Comparison of ENCODE assay signal across 20 cellular contexts in the genomic region with DNA sequence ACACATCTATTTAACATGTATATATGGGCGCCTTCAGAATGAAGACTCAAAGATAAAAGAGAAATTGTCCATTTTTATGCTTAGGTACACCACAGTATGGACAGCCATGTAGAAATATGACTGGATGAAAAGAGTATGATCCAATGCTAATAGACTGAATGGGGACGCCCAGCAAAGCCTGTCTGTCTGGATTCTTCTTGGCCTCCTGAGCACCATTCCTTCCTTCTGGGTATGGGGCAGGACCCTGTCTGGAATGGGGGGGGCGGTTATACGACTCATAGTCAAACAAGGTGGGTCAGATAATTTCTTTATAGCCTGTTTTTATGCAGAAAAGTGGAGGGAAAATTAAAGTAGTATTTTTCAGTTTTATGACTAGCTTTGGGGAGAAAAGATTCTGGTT.
A peak's percentile ranks its signal among the peaks of the same experiment; 100 is the strongest.
DNase-seq lines count a peak whose midpoint lies in the region; ATAC-seq, FAIRE-seq and TF ChIP-seq lines count a peak whose summit lies in the region.
"Had no signal": no experiment of that assay in that cellular context is flagged by ENCODE, and none has a peak within 500 bp of the region (broad histone marks: within the 10 kb centered on the region; RNA-seq: fewer than 3 reads in every experiment).

No MANE protein-coding gene starts in this region.

- H2AFZ ChIP-seq in PC-3 (ENCODE audit: low read length) = no peak overlapping the region
- H2AFZ ChIP-seq in H1 (ENCODE audit: low read length) = no peak overlapping the region
- no peak overlapping the region for H2AFZ ChIP-seq in trophoblast cell (ENCODE audit: insufficient read depth, low read length, poor library complexity)

- H3K27me3 Mint-ChIP-seq in MCF 10A (ENCODE audit: insufficient read depth, unreplicated experiment) = peaks cover 11% of the 10 kb centered on the region

- H4K91ac ChIP-seq in H1 (replicated peaks; ENCODE audit: insufficient read length, low read length) (no peak overlapping the region), trophoblast cell (ENCODE audit: low read depth, low read length) (no peak overlapping the region)

- H4K5ac ChIP-seq in H1 (ENCODE audit: insufficient read length, low read depth, low read length) = no peak overlapping the region

- no peaks in the 10 kb centered on the region for H3K79me1 ChIP-seq in H1 (ENCODE audit: low read depth, low read length)
- peaks cover 14% of the 10 kb centered on the region for H3K79me1 ChIP-seq in trophoblast cell (ENCODE audit: low read length)

- H3K23ac ChIP-seq in H1 (ENCODE audit: insufficient read length) (no peak overlapping the region), trophoblast cell (ENCODE audit: low read length) (no peak overlapping the region)

- 0 out of 2 replicates have a peak overlapping the region, but pooled peaks have one; percentile 14 for H2BK15ac ChIP-seq in H1 (ENCODE audit: low read length)

- H3K23me2 ChIP-seq in H1 (ENCODE audit: low read depth, low read length) = no peaks in the 10 kb centered on the region

- H3K79me2 ChIP-seq in PC-3 (ENCODE audit: low read length) (peaks cover 11% of the 10 kb centered on the region), H1 (ENCODE audit: control insufficient read depth in 1 of 2, insufficient read depth in 2 of 2, low read length in 2 of 2) (no peaks in the 10 kb centered on the region), trophoblast cell (ENCODE audit: control insufficient read depth, insufficient read depth, low read length, poor library complexity) (peaks cover 3% of the 10 kb centered on the region)

- TF ChIP-seq EP300 in H1 (IDR thresholded peaks at IDR 0.05; ENCODE audit: borderline replicate concordance in 1 of 2, low read depth in 2 of 2, low read length in 2 of 2) = no peak

- no peak overlapping the region for H2BK120ac ChIP-seq in H1 (replicated peaks; ENCODE audit: low read depth, low read length)
- H2BK120ac ChIP-seq in trophoblast cell (ENCODE audit: insufficient read depth, low read length, poor library complexity) = peak overlapping the region; percentile 17

- no peaks in the 10 kb centered on the region for H3K9me3 Mint-ChIP-seq in MCF 10A (ENCODE audit: unreplicated experiment)
- H3K9me3 Mint-ChIP-seq: CD8-positive, alpha-beta memory T cell; H9; IgD-negative memory B cell had no signal

- H3K27ac Mint-ChIP-seq in MCF 10A (ENCODE audit: low read depth, unreplicated experiment) = no peak overlapping the region
- H3K27ac Mint-ChIP-seq: B cell; CD4-positive, CD25-positive, alpha-beta regulatory T cell; CD8-positive, alpha-beta memory T cell; H9; IgD-negative memory B cell had no signal

- no peaks in the 10 kb centered on the region for H3K4me1 Mint-ChIP-seq in MCF 10A (ENCODE audit: insufficient read depth, unreplicated experiment)
- H3K4me1 Mint-ChIP-seq: CD4-positive, CD25-positive, alpha-beta regulatory T cell; CD8-positive, alpha-beta memory T cell had no signal

- H3K27me3 ChIP-seq in PC-3 (ENCODE audit: low read length) (no peaks in the 10 kb centered on the region), H1 (replicated peaks in 1 of 4; ENCODE audit: control insufficient read depth in 3 of 4, extremely low read depth in 1 of 4, insufficient read depth in 3 of 4, low read length in 3 of 4) (no peaks in the 10 kb centered on the region), trophoblast cell (ENCODE audit: insufficient read depth, low read length) (no peaks in the 10 kb centered on the region)

- CTCF ChIA-PET in PC-3 (lab: Charles Lee) (interaction anchor here (0.6 to 3.1 kb wide), 6 partner anchors 127 to 311 kb away, joined by 3 to 36 read pairs (median 7); no protein-coding TSS in a partner anchor), H1 (lab: Charles Lee; ENCODE audit: partially characterized antibody) (interaction anchor here (0.7 to 21.6 kb wide), 29 partner anchors 10 to 467 kb away, joined by 3 to 807 read pairs (median 9); a partner anchor contains a TSS), MCF 10A (lab: Yijun Ruan, JAX) (interaction anchor here (0.6 to 14.2 kb wide), 34 partner anchors 8 to 520 kb away, joined by 3 to 391 read pairs (median 6); no protein-coding TSS in a partner anchor)

- H3K56ac ChIP-seq in H1 (replicated peaks; ENCODE audit: insufficient read length, low read depth, low read length) = no peak overlapping the region

- POLR2A ChIA-PET in PC-3 (lab: Charles Lee; ENCODE audit: unreplicated experiment) = no interaction called here
- POLR2A ChIA-PET in H1 (lab: Charles Lee; ENCODE audit: partially characterized antibody) = no interaction called here
- POLR2A ChIA-PET in MCF 10A (lab: Yijun Ruan, JAX) = interaction anchor here (1.4 kb wide), 1 partner anchor 312 kb away, joined by 4 read pairs; no protein-coding TSS in a partner anchor

- no peak for TF ChIP-seq CTCF in PC-3 (conservative IDR thresholded peaks at IDR 0.05; ENCODE audit: low read depth, low read length)
- TF ChIP-seq CTCF in H1 (IDR thresholded peaks at IDR 0.05; ENCODE audit: control extremely low read depth in 1 of 3, insufficient read depth in 1 of 3, low read depth in 1 of 3, low read length in 3 of 3) = no peak
- TF ChIP-seq CTCF in MCF 10A (IDR thresholded peaks at IDR 0.05; ENCODE audit: unreplicated experiment) = no peak

- 92% methylated on average over 4 of the region's 4 CpGs; no CpG with 5 or more reads in 1 of the 2 experiments for WGBS in H1 (ENCODE audit: extremely low coverage in 1 of 2, insufficient coverage in 1 of 2, insufficient read length in 1 of 2, insufficient replicate concordance in 2 of 2, low coverage in 1 of 2, low lambda C conversion rate in 2 of 2, missing lambda C conversion rate in 1 of 2), 2 experiments
- WGBS in trophoblast cell (ENCODE audit: extremely low coverage, insufficient coverage, insufficient read length) = no CpG with 5 or more reads among the region's 4 CpGs

- H3K9me3 ChIP-seq in PC-3 (ENCODE audit: low read length) = no peaks in the 10 kb centered on the region
- H3K9me3 ChIP-seq in H1 (ENCODE audit: insufficient read depth in 2 of 2, low read depth in 1 of 2, low read length in 1 of 2) = no peaks in the 10 kb centered on the region
- H3K9me3 ChIP-seq in trophoblast cell (ENCODE audit: insufficient read depth, low read depth, low read length) = no peaks in the 10 kb centered on the region
- H3K9me3 ChIP-seq: Caco-2 had no signal

- no peak overlapping the region for H3K4me3 Mint-ChIP-seq in MCF 10A (ENCODE audit: unreplicated experiment)
- H3K4me3 Mint-ChIP-seq: B cell; CD4-positive, CD25-positive, alpha-beta regulatory T cell; CD8-positive, alpha-beta memory T cell; H9; IgD-negative memory B cell had no signal

- H3K9ac ChIP-seq in PC-3 (ENCODE audit: low read length) (no peak overlapping the region), H1 (replicated peaks in 1 of 4; ENCODE audit: extremely low read depth in 1 of 4, low read depth in 3 of 4, low read length in 3 of 4) (no peak overlapping the region), trophoblast cell (ENCODE audit: low read length) (no peak overlapping the region)

- no peak overlapping the region for H4K12ac ChIP-seq in trophoblast cell (ENCODE audit: low read depth, low read length)

- H3K36me3 ChIP-seq in PC-3 (ENCODE audit: low read depth, low read length) (no peaks in the 10 kb centered on the region), H1 (ENCODE audit: control insufficient read depth in 2 of 4, insufficient read depth in 4 of 4, low read length in 3 of 4) (no peaks in the 10 kb centered on the region), trophoblast cell (ENCODE audit: control insufficient read depth in 1 of 2, insufficient read depth in 2 of 2, low read length in 2 of 2) (no peaks in the 10 kb centered on the region)

- H2BK12ac ChIP-seq in H1 (ENCODE audit: low read depth, low read length) (no peak overlapping the region), trophoblast cell (ENCODE audit: low read length) (no peak overlapping the region)

- BruUV-seq in PC-3 (replicated peaks; lab: Mats Ljungman, UMichigan) = no TSS peak
- no TSS peak for BruUV-seq in MCF 10A (replicated peaks; lab: Mats Ljungman, UMichigan)

- no peak for TF ChIP-seq POLR2A in H1 (IDR thresholded peaks at IDR 0.05; ENCODE audit: control extremely low read depth in 1 of 2, low read depth in 2 of 2, low read length in 2 of 2)

- H3F3A ChIP-seq in PC-3 (ENCODE audit: low read length, unreplicated experiment) = no peaks in the 10 kb centered on the region

- H4K20me1 ChIP-seq in PC-3 (ENCODE audit: low read length) = no peaks in the 10 kb centered on the region
- no peaks in the 10 kb centered on the region for H4K20me1 ChIP-seq in H1 (replicated peaks in 1 of 2; ENCODE audit: control insufficient read depth in 1 of 2, insufficient read depth in 2 of 2, low read length in 2 of 2)

- no peak overlapping the region for H2BK20ac ChIP-seq in H1 (ENCODE audit: low read length)

- H3K4me1 ChIP-seq in PC-3 (ENCODE audit: insufficient read depth, low read length) (peaks cover 31% of the 10 kb centered on the region), H1 (replicated peaks in 1 of 4; ENCODE audit: control insufficient read depth in 3 of 4, insufficient read depth in 4 of 4, low read length in 3 of 4) (peaks cover 0 to 7% (median 0%) of the 10 kb centered on the region in 4 experiments; a peak in 1 of 7 replicates), trophoblast cell (ENCODE audit: control insufficient read depth in 1 of 2, insufficient read depth in 2 of 2, low read length in 2 of 2) (peaks cover 10 to 27% of the 10 kb centered on the region in 2 experiments)

- H3K4me3 ChIP-seq in PC-3 (ENCODE audit: low read length) (no peak overlapping the region), H1 (ENCODE audit: extremely low read depth in 1 of 4, insufficient read depth in 2 of 4, low read depth in 3 of 4, low read length in 4 of 4) (no peak overlapping the region), trophoblast cell (ENCODE audit: low read depth, low read length) (no peak overlapping the region)

- H4K8ac ChIP-seq in H1 (ENCODE audit: extremely low read depth, insufficient read depth, low read length) (no peak overlapping the region), trophoblast cell (ENCODE audit: low read depth, low read length) (no peak overlapping the region)

- H3K4ac ChIP-seq in H1 (replicated peaks; ENCODE audit: insufficient read length, low read depth, low read length) (no peak overlapping the region), trophoblast cell (ENCODE audit: low read depth, low read length) (no peak overlapping the region)

- no peak for TF ChIP-seq RAD21 in H1 (IDR thresholded peaks at IDR 0.05 in 1 of 2, conservative IDR thresholded peaks at IDR 0.05 in 1 of 2; ENCODE audit: low read depth in 2 of 2, low read length in 2 of 2)

- H3K36me3 Mint-ChIP-seq in MCF 10A (ENCODE audit: insufficient read depth, unreplicated experiment) = no peaks in the 10 kb centered on the region
- H3K36me3 Mint-ChIP-seq: CD4-positive, CD25-positive, alpha-beta regulatory T cell; CD8-positive, alpha-beta memory T cell had no signal

- intact Hi-C loops in PC-3 (cut with micrococcal nuclease) = loop anchor here (1.0 to 10.0 kb wide), 3 partner anchors 126 to 468 kb away; no protein-coding TSS in a partner anchor
- intact Hi-C loops in MCF 10A (cut with micrococcal nuclease) = loop anchor here (1.0 to 2.0 kb wide), 3 partner anchors 126 to 466 kb away; no protein-coding TSS in a partner anchor

- H3K9me2 ChIP-seq in PC-3 (replicated peaks; ENCODE audit: low read length) = no peaks in the 10 kb centered on the region

- H3K18ac ChIP-seq in H1 (ENCODE audit: extremely low read depth, low read length) (no peak overlapping the region), trophoblast cell (ENCODE audit: low read length) (no peak overlapping the region)

- H3K4me2 ChIP-seq in PC-3 (ENCODE audit: low read length) (no peak overlapping the region), H1 (ENCODE audit: insufficient read depth in 1 of 2, low read depth in 2 of 2, low read length in 2 of 2) (no peak overlapping the region), trophoblast cell (ENCODE audit: low read length) (no peak overlapping the region)

- H2AK5ac ChIP-seq in H1 (ENCODE audit: low read depth, low read length) = no peak overlapping the region
- no peak overlapping the region for H2AK5ac ChIP-seq in trophoblast cell (ENCODE audit: low read length)

- H3K14ac ChIP-seq in H1 (ENCODE audit: insufficient read length) = no peak overlapping the region
- H3K14ac ChIP-seq in trophoblast cell (ENCODE audit: low read length) = no peak overlapping the region

- no peak for ATAC-seq in PC-3
- no peak for ATAC-seq in GM21390 (IDR thresholded peaks at IDR 0.05; ENCODE audit: unreplicated experiment)
- ATAC-seq: HepG2 had no signal

- H2BK5ac ChIP-seq in H1 (ENCODE audit: low read depth, low read length) = no peak overlapping the region
- peak overlapping the region; percentile 27 for H2BK5ac ChIP-seq in trophoblast cell (ENCODE audit: low read depth, low read length, poor library complexity)

- DNase-seq in ELF-1 (ENCODE audit: low read depth, low spot score) = peak; percentile 24
- peak; percentile 33 for DNase-seq in PC-3
- no peak for DNase-seq in H1 (ENCODE audit: low read depth in 1 of 2, low spot score in 2 of 2)
- DNase-seq in trophoblast cell = peak; percentile 69 to 78
- no peak for DNase-seq in COLO668 (lab: John Stamatoyannopoulos, UW; ENCODE audit: unreplicated experiment)
- no peak for DNase-seq in MCF 10A (ENCODE audit: unreplicated experiment)
- DNase-seq: C1 segment of cervical spinal cord; Caco-2; CD4-positive, CD25-positive, alpha-beta regulatory T cell; CD8-positive, alpha-beta memory T cell; GDM1; GOT3; H9 had no signal

- H3K27ac ChIP-seq in PC-3 (ENCODE audit: low read length) (no peak overlapping the region), H1 (ENCODE audit: low read depth, low read length) (no peak overlapping the region), trophoblast cell (ENCODE audit: low read depth, low read length) (no peak overlapping the region)

- no peak for FAIRE-seq in H1 (lab: Jason Lieb, UNC)
- FAIRE-seq: D721Med, GM12892, GM18507, HepG2 had no signal

Comparison
In these comparisons a context has a peak if more than half of its experiments do, and no peak if none do; other contexts are left out.
1. DNase-seq: peak in ELF-1 (single experiment), PC-3 (single experiment) and trophoblast cell (2 of 2); none in H1 (0 of 2), COLO668 (single experiment) and MCF 10A (single experiment).